Comparison of ENCODE assay signal across 1 cellular context in the genomic region with DNA sequence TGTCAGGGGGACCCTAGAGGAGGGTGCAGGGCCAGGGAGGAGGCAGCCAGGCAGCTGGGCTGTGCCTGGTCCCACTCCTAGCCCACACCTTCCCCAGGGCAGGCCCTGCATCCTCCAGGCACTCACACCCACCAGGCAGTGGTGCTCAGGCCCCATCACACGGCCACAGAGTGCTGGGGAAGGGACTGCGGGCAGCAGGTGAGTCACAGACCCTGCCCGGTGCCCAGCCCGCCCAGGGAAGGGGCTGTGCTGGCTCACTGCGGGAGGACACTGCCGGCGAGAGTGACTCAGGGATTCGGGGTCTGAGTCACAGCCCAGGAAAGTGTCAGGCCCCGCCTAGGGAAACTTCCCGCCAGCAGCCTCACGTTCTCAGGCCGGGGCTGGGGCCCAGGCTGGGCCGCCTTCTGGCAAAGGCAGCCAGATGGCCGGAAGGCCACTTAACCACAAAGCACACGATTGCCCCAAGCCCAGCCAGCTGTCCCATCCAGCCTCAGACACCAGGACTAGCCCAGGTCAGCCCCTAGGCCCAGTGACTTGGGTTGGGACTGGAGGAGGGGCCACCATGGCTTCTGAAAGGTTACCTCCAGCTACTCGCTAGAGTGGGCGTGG.
TF ChIP-seq lines count a peak whose summit lies in the region.

No MANE protein-coding gene starts in this region.

TF ChIP-seq in K562, 482 proteins besides CTCF, POLR2A, EP300 and RAD21 (continued from another document and continues in another):
- TF ChIP-seq, protein P1, sequence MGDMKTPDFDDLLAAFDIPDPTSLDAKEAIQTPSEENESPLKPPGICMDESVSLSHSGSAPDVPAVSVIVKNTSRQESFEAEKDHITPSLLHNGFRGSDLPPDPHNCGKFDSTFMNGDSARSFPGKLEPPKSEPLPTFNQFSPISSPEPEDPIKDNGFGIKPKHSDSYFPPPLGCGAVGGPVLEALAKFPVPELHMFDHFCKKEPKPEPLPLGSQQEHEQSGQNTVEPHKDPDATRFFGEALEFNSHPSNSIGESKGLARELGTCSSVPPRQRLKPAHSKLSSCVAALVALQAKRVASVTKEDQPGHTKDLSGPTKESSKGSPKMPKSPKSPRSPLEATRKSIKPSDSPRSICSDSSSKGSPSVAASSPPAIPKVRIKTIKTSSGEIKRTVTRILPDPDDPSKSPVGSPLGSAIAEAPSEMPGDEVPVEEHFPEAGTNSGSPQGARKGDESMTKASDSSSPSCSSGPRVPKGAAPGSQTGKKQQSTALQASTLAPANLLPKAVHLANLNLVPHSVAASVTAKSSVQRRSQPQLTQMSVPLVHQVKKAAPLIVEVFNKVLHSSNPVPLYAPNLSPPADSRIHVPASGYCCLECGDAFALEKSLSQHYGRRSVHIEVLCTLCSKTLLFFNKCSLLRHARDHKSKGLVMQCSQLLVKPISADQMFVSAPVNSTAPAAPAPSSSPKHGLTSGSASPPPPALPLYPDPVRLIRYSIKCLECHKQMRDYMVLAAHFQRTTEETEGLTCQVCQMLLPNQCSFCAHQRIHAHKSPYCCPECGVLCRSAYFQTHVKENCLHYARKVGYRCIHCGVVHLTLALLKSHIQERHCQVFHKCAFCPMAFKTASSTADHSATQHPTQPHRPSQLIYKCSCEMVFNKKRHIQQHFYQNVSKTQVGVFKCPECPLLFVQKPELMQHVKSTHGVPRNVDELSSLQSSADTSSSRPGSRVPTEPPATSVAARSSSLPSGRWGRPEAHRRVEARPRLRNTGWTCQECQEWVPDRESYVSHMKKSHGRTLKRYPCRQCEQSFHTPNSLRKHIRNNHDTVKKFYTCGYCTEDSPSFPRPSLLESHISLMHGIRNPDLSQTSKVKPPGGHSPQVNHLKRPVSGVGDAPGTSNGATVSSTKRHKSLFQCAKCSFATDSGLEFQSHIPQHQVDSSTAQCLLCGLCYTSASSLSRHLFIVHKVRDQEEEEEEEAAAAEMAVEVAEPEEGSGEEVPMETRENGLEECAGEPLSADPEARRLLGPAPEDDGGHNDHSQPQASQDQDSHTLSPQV (IDR thresholded peaks at IDR 0.05), result peak; percentile 95
- peak in 1 of 2 experiments; percentile 88; a peak in 2 of 3 replicates for TF ChIP-seq CBX3 (IDR thresholded peaks at IDR 0.05; ENCODE audit: borderline replicate concordance in 1 of 2, low read length in 2 of 2)
- peak; percentile 99 for TF ChIP-seq ETV5 (CRISPR knock-in tag; IDR thresholded peaks at IDR 0.05; ENCODE audit: low read depth)
- TF ChIP-seq, protein P2, sequence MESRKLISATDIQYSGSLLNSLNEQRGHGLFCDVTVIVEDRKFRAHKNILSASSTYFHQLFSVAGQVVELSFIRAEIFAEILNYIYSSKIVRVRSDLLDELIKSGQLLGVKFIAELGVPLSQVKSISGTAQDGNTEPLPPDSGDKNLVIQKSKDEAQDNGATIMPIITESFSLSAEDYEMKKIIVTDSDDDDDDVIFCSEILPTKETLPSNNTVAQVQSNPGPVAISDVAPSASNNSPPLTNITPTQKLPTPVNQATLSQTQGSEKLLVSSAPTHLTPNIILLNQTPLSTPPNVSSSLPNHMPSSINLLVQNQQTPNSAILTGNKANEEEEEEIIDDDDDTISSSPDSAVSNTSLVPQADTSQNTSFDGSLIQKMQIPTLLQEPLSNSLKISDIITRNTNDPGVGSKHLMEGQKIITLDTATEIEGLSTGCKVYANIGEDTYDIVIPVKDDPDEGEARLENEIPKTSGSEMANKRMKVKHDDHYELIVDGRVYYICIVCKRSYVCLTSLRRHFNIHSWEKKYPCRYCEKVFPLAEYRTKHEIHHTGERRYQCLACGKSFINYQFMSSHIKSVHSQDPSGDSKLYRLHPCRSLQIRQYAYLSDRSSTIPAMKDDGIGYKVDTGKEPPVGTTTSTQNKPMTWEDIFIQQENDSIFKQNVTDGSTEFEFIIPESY (CRISPR knock-in tag; IDR thresholded peaks at IDR 0.05), result peak; percentile 90
- peak; percentile 18; the same call in 1 of the 2 replicates for TF ChIP-seq HLTF (IDR thresholded peaks at IDR 0.05)
- peak in 1 of 2 experiments; percentile 86; a peak in 1 of 4 replicates for TF ChIP-seq TBL1XR1 (IDR thresholded peaks at IDR 0.05; ENCODE audit: low read length in 2 of 2)
- no peak for TF ChIP-seq ZNF232 (CRISPR knock-in tag; IDR thresholded peaks at IDR 0.05)
- TF ChIP-seq, protein P3, sequence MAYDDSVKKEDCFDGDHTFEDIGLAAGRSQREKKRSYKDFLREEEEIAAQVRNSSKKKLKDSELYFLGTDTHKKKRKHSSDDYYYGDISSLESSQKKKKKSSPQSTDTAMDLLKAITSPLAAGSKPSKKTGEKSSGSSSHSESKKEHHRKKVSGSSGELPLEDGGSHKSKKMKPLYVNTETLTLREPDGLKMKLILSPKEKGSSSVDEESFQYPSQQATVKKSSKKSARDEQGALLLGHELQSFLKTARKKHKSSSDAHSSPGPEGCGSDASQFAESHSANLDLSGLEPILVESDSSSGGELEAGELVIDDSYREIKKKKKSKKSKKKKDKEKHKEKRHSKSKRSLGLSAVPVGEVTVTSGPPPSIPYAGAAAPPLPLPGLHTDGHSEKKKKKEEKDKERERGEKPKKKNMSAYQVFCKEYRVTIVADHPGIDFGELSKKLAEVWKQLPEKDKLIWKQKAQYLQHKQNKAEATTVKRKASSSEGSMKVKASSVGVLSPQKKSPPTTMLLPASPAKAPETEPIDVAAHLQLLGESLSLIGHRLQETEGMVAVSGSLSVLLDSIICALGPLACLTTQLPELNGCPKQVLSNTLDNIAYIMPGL (CRISPR knock-in tag; IDR thresholded peaks at IDR 0.05), result peak; percentile 63; the same call in 1 of the 2 replicates
- TF ChIP-seq, protein P4, sequence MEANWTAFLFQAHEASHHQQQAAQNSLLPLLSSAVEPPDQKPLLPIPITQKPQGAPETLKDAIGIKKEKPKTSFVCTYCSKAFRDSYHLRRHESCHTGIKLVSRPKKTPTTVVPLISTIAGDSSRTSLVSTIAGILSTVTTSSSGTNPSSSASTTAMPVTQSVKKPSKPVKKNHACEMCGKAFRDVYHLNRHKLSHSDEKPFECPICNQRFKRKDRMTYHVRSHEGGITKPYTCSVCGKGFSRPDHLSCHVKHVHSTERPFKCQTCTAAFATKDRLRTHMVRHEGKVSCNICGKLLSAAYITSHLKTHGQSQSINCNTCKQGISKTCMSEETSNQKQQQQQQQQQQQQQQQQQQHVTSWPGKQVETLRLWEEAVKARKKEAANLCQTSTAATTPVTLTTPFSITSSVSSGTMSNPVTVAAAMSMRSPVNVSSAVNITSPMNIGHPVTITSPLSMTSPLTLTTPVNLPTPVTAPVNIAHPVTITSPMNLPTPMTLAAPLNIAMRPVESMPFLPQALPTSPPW (CRISPR knock-in tag; IDR thresholded peaks at IDR 0.05), result peak; percentile 80
- TF ChIP-seq, protein P5, sequence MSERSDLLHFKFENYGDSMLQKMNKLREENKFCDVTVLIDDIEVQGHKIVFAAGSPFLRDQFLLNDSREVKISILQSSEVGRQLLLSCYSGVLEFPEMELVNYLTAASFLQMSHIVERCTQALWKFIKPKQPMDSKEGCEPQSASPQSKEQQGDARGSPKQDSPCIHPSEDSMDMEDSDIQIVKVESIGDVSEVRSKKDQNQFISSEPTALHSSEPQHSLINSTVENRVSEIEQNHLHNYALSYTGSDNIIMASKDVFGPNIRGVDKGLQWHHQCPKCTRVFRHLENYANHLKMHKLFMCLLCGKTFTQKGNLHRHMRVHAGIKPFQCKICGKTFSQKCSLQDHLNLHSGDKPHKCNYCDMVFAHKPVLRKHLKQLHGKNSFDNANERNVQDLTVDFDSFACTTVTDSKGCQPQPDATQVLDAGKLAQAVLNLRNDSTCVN (CRISPR knock-in tag; IDR thresholded peaks at IDR 0.05), result no peak
- peak; percentile 55; the same call in 1 of the 2 replicates for TF ChIP-seq MBD2 (IDR thresholded peaks at IDR 0.05; ENCODE audit: borderline replicate concordance, low read depth)
- TF ChIP-seq ZFP1 (CRISPR knock-in tag; IDR thresholded peaks at IDR 0.05), result no peak
- TF ChIP-seq, protein P6, sequence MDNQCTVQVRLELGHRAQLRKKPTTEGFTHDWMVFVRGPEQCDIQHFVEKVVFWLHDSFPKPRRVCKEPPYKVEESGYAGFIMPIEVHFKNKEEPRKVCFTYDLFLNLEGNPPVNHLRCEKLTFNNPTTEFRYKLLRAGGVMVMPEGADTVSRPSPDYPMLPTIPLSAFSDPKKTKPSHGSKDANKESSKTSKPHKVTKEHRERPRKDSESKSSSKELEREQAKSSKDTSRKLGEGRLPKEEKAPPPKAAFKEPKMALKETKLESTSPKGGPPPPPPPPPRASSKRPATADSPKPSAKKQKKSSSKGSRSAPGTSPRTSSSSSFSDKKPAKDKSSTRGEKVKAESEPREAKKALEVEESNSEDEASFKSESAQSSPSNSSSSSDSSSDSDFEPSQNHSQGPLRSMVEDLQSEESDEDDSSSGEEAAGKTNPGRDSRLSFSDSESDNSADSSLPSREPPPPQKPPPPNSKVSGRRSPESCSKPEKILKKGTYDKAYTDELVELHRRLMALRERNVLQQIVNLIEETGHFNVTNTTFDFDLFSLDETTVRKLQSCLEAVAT (IDR thresholded peaks at IDR 0.05), result peak in 1 of 2 experiments; percentile 93; a peak in 2 of 4 replicates
- peak; percentile 89 for TF ChIP-seq NFIC (IDR thresholded peaks at IDR 0.05)
- TF ChIP-seq, protein P7, sequence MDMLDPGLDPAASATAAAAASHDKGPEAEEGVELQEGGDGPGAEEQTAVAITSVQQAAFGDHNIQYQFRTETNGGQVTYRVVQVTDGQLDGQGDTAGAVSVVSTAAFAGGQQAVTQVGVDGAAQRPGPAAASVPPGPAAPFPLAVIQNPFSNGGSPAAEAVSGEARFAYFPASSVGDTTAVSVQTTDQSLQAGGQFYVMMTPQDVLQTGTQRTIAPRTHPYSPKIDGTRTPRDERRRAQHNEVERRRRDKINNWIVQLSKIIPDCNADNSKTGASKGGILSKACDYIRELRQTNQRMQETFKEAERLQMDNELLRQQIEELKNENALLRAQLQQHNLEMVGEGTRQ (CRISPR knock-in tag; IDR thresholded peaks at IDR 0.05), result no peak
- TF ChIP-seq MAFG (tag; conservative IDR thresholded peaks at IDR 0.05), result peak; percentile 95
- TF ChIP-seq TCF7 (IDR thresholded peaks at IDR 0.05; ENCODE audit: borderline replicate concordance), result peak; percentile 31; the same call in 1 of the 2 replicates
- TF ChIP-seq STAT5B (CRISPR knock-in tag; IDR thresholded peaks at IDR 0.05), result no peak
- TF ChIP-seq, protein P8, sequence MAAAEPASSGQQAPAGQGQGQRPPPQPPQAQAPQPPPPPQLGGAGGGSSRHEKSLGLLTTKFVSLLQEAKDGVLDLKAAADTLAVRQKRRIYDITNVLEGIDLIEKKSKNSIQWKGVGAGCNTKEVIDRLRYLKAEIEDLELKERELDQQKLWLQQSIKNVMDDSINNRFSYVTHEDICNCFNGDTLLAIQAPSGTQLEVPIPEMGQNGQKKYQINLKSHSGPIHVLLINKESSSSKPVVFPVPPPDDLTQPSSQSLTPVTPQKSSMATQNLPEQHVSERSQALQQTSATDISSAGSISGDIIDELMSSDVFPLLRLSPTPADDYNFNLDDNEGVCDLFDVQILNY (CRISPR knock-in tag; IDR thresholded peaks at IDR 0.05), result no peak
- TF ChIP-seq, protein P9, sequence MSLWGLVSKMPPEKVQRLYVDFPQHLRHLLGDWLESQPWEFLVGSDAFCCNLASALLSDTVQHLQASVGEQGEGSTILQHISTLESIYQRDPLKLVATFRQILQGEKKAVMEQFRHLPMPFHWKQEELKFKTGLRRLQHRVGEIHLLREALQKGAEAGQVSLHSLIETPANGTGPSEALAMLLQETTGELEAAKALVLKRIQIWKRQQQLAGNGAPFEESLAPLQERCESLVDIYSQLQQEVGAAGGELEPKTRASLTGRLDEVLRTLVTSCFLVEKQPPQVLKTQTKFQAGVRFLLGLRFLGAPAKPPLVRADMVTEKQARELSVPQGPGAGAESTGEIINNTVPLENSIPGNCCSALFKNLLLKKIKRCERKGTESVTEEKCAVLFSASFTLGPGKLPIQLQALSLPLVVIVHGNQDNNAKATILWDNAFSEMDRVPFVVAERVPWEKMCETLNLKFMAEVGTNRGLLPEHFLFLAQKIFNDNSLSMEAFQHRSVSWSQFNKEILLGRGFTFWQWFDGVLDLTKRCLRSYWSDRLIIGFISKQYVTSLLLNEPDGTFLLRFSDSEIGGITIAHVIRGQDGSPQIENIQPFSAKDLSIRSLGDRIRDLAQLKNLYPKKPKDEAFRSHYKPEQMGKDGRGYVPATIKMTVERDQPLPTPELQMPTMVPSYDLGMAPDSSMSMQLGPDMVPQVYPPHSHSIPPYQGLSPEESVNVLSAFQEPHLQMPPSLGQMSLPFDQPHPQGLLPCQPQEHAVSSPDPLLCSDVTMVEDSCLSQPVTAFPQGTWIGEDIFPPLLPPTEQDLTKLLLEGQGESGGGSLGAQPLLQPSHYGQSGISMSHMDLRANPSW (CRISPR knock-in tag; IDR thresholded peaks at IDR 0.05), result peak; percentile 57; the same call in 1 of the 2 replicates
- TF ChIP-seq ZNF263 (CRISPR knock-in tag; IDR thresholded peaks at IDR 0.05; ENCODE audit: borderline replicate concordance), result peak; percentile 83
- TF ChIP-seq SREBF1 (IDR thresholded peaks at IDR 0.05; ENCODE audit: borderline replicate concordance, low read depth, low read length), result 0 out of 2 replicates have a peak, but pooled peaks have one; percentile 8
- peak; percentile 40 for TF ChIP-seq MEIS2 (IDR thresholded peaks at IDR 0.05; ENCODE audit: partially characterized antibody)
- TF ChIP-seq FOXA1 (IDR thresholded peaks at IDR 0.05; ENCODE audit: borderline replicate concordance), result no peak
- TF ChIP-seq MEF2A (IDR thresholded peaks at IDR 0.05; ENCODE audit: control insufficient read depth, low read depth, low read length), result no peak; the same call in 1 of the 2 replicates
- TF ChIP-seq, protein P10, sequence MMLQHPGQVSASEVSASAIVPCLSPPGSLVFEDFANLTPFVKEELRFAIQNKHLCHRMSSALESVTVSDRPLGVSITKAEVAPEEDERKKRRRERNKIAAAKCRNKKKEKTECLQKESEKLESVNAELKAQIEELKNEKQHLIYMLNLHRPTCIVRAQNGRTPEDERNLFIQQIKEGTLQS (IDR thresholded peaks at IDR 0.05), result peak; percentile 97
- TF ChIP-seq, protein P10 (CRISPR knock-in tag; conservative IDR thresholded peaks at IDR 0.05), result peak; percentile 98
- peak; percentile 80 for TF ChIP-seq SUPT5H (IDR thresholded peaks at IDR 0.05)
- no peak for TF ChIP-seq MTF1 (CRISPR knock-in tag; IDR thresholded peaks at IDR 0.05; ENCODE audit: borderline replicate concordance)
- TF ChIP-seq ZC3H11A (IDR thresholded peaks at IDR 0.05; ENCODE audit: low read depth, low read length), result no peak
- no peak for TF ChIP-seq FIP1L1 (IDR thresholded peaks at IDR 0.05; ENCODE audit: low read depth, low read length, poor library complexity, severe bottlenecking)
- TF ChIP-seq SRF (CRISPR knock-in tag; IDR thresholded peaks at IDR 0.05), result peak in 1 of 2 experiments; percentile 64; a peak in 1 of 4 replicates
- TF ChIP-seq, protein P11, sequence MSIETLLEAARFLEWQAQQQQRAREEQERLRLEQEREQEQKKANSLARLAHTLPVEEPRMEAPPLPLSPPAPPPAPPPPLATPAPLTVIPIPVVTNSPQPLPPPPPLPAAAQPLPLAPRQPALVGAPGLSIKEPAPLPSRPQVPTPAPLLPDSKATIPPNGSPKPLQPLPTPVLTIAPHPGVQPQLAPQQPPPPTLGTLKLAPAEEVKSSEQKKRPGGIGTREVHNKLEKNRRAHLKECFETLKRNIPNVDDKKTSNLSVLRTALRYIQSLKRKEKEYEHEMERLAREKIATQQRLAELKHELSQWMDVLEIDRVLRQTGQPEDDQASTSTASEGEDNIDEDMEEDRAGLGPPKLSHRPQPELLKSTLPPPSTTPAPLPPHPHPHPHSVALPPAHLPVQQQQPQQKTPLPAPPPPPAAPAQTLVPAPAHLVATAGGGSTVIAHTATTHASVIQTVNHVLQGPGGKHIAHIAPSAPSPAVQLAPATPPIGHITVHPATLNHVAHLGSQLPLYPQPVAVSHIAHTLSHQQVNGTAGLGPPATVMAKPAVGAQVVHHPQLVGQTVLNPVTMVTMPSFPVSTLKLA (conservative IDR thresholded peaks at IDR 0.05), result peak in 1 of 2 experiments; percentile 67; a peak in 3 of 4 replicates
- peak; percentile 99 for TF ChIP-seq BHLHE40 (IDR thresholded peaks at IDR 0.05; ENCODE audit: low read length)
- TF ChIP-seq CBFA2T2 (conservative IDR thresholded peaks at IDR 0.05), result peak; percentile 93
- no peak for TF ChIP-seq BRD9 (IDR thresholded peaks at IDR 0.05; ENCODE audit: low read depth, partially characterized antibody)
